In genomic region chr4:110982486-110982885, GRCh38 we compare ENCODE assay signal across 18 cellular contexts.
"Had no signal": no experiment of that assay in that cellular context is flagged by ENCODE, and none has a peak within 500 bp of the region (broad histone marks: within the 10 kb centered on the region; RNA-seq: fewer than 3 reads in every experiment).

No MANE protein-coding gene starts in this region.

- DNase-seq: activated CD4-positive, alpha-beta T cell treated with anti-CD3 and anti-CD28 coated beads for 1 hour; activated CD4-positive, alpha-beta T cell treated with anti-CD3 and anti-CD28 coated beads, Interleukin-2, amount 50 U/mL, for 4 hours; activated naive CD4-positive, alpha-beta T cell treated with anti-CD3 and anti-CD28 coated beads for 36 hours; activated T-cell treated with anti-CD3 and anti-CD28 coated beads for 4 hours; amniotic stem cell; cerebellar nuclear complex; effector memory CD4-positive, alpha-beta T cell; foreskin melanocyte; heart left ventricle; immature natural killer cell; left colon; lower lobe of right lung; ovary; sigmoid colon; stimulated activated CD4-positive, alpha-beta T cell treated with anti-CD3 and anti-CD28 coated beads, Interleukin-2, amount 100 ng/mL, for 48 hours; stimulated activated naive B cell treated with anti-CD40 and anti-IgM and Interleukin-4, amounts not matched to agents 10 μg/mL and 1 μg/mL and 100 μg/mL, for 72 hours; substantia nigra; uterus had no signal
